1 cellular context compared by ENCODE assay signal in the genomic region with DNA sequence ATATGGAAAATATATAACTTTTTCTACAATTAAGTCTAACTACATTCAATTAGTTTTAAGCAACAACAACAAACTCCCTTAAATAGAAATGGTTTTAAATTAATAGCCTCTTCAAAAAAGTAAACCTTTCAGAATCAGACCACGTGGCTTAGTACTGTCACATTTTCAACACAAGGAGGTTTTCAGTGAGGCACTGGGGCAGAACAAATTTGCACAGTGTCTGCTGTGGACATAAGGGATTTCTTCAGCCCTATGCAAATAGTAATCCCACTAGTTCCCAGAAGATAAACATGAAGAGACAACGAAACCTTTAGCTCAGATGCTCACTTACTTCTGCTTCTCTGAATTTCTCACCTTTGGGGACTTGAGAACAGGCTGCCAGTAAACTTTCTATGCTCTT.
TF ChIP-seq lines count a peak whose summit lies in the region.

No MANE protein-coding gene starts in this region.

TF ChIP-seq in HepG2, 621 proteins besides CTCF, POLR2A, EP300 and RAD21 (continued from another document and continues in another):
- TF ChIP-seq, protein P1, sequence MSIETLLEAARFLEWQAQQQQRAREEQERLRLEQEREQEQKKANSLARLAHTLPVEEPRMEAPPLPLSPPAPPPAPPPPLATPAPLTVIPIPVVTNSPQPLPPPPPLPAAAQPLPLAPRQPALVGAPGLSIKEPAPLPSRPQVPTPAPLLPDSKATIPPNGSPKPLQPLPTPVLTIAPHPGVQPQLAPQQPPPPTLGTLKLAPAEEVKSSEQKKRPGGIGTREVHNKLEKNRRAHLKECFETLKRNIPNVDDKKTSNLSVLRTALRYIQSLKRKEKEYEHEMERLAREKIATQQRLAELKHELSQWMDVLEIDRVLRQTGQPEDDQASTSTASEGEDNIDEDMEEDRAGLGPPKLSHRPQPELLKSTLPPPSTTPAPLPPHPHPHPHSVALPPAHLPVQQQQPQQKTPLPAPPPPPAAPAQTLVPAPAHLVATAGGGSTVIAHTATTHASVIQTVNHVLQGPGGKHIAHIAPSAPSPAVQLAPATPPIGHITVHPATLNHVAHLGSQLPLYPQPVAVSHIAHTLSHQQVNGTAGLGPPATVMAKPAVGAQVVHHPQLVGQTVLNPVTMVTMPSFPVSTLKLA (IDR thresholded peaks at IDR 0.05), result peak; percentile 59
- TF ChIP-seq MZF1 (CRISPR knock-in tag; IDR thresholded peaks at IDR 0.05; ENCODE audit: borderline replicate concordance), result no peak
- TF ChIP-seq PRDM4 (CRISPR knock-in tag; IDR thresholded peaks at IDR 0.05; ENCODE audit: borderline replicate concordance), result no peak
- peak; percentile 80 for TF ChIP-seq KAT8 (CRISPR knock-in tag; IDR thresholded peaks at IDR 0.05)
- peak; percentile 96 for TF ChIP-seq NKX3-1 (CRISPR knock-in tag; IDR thresholded peaks at IDR 0.05)
- TF ChIP-seq GTF2F1 (IDR thresholded peaks at IDR 0.05; ENCODE audit: low read length), result no peak
- TF ChIP-seq HMG20B (CRISPR knock-in tag; conservative IDR thresholded peaks at IDR 0.05), result peak; percentile 97
- no peak for TF ChIP-seq FOXO4 (CRISPR knock-in tag; conservative IDR thresholded peaks at IDR 0.05)
- 0 out of 2 replicates have a peak, but pooled peaks have one; percentile 29 for TF ChIP-seq ATF1 (CRISPR knock-in tag; IDR thresholded peaks at IDR 0.05)
- peak; percentile 28; the same call in 1 of the 2 replicates for TF ChIP-seq ELF3 (CRISPR knock-in tag; IDR thresholded peaks at IDR 0.05)
- peak; percentile 54; the same call in 1 of the 2 replicates for TF ChIP-seq PRMT3 (CRISPR knock-in tag; IDR thresholded peaks at IDR 0.05; ENCODE audit: borderline replicate concordance, low read depth)
- TF ChIP-seq TARDBP (CRISPR knock-in tag; IDR thresholded peaks at IDR 0.05), result peak; percentile 80; the same call in 1 of the 2 replicates
- TF ChIP-seq ZNF776 (CRISPR knock-in tag; IDR thresholded peaks at IDR 0.05), result no peak
- TF ChIP-seq TP53 (CRISPR knock-in tag; conservative IDR thresholded peaks at IDR 0.05), result no peak
- peak; percentile 66; the same call in 1 of the 2 replicates for TF ChIP-seq GATA4 (IDR thresholded peaks at IDR 0.05; ENCODE audit: borderline replicate concordance, low read depth)
- no peak for TF ChIP-seq ZSCAN31 (CRISPR knock-in tag; IDR thresholded peaks at IDR 0.05; ENCODE audit: low read depth)
- no peak for TF ChIP-seq NFE2L1 (CRISPR knock-in tag; IDR thresholded peaks at IDR 0.05; ENCODE audit: borderline replicate concordance)
- no peak for TF ChIP-seq ZBTB37 (CRISPR knock-in tag; IDR thresholded peaks at IDR 0.05)
- peak; percentile 99 for TF ChIP-seq BCL6 (CRISPR knock-in tag; IDR thresholded peaks at IDR 0.05)
- peak; percentile 48 for TF ChIP-seq TEAD3 (CRISPR knock-in tag; optimal IDR thresholded peaks at IDR 0.05; ENCODE audit: borderline replicate concordance)
- TF ChIP-seq SRSF9 (IDR thresholded peaks at IDR 0.05; ENCODE audit: borderline replicate concordance, insufficient read depth, low read depth, low read length, poor library complexity, severe bottlenecking), result no peak
- TF ChIP-seq PITX1 (CRISPR knock-in tag; IDR thresholded peaks at IDR 0.05), result peak; percentile 98
- TF ChIP-seq HNRNPH1 (optimal IDR thresholded peaks at IDR 0.05; ENCODE audit: low read depth, low read length), result no peak
- TF ChIP-seq, protein P2, sequence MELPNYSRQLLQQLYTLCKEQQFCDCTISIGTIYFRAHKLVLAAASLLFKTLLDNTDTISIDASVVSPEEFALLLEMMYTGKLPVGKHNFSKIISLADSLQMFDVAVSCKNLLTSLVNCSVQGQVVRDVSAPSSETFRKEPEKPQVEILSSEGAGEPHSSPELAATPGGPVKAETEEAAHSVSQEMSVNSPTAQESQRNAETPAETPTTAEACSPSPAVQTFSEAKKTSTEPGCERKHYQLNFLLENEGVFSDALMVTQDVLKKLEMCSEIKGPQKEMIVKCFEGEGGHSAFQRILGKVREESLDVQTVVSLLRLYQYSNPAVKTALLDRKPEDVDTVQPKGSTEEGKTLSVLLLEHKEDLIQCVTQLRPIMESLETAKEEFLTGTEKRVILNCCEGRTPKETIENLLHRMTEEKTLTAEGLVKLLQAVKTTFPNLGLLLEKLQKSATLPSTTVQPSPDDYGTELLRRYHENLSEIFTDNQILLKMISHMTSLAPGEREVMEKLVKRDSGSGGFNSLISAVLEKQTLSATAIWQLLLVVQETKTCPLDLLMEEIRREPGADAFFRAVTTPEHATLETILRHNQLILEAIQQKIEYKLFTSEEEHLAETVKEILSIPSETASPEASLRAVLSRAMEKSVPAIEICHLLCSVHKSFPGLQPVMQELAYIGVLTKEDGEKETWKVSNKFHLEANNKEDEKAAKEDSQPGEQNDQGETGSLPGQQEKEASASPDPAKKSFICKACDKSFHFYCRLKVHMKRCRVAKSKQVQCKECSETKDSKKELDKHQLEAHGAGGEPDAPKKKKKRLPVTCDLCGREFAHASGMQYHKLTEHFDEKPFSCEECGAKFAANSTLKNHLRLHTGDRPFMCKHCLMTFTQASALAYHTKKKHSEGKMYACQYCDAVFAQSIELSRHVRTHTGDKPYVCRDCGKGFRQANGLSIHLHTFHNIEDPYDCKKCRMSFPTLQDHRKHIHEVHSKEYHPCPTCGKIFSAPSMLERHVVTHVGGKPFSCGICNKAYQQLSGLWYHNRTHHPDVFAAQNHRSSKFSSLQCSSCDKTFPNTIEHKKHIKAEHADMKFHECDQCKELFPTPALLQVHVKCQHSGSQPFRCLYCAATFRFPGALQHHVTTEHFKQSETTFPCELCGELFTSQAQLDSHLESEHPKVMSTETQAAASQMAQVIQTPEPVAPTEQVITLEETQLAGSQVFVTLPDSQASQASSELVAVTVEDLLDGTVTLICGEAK (IDR thresholded peaks at IDR 0.05), result no peak
- TF ChIP-seq, protein P2 (CRISPR knock-in tag; IDR thresholded peaks at IDR 0.05), result no peak; the same call in 1 of the 2 replicates
- TF ChIP-seq KDM1A (CRISPR knock-in tag; IDR thresholded peaks at IDR 0.05), result 0 out of 2 replicates have a peak, but pooled peaks have one; percentile 30
- peak; percentile 39; the same call in 1 of the 2 replicates for TF ChIP-seq KDM6A (CRISPR knock-in tag; IDR thresholded peaks at IDR 0.05; ENCODE audit: low read depth)
- TF ChIP-seq MLLT10 (CRISPR knock-in tag; IDR thresholded peaks at IDR 0.05), result no peak
- no peak for TF ChIP-seq ZNF143 (CRISPR knock-in tag; IDR thresholded peaks at IDR 0.05)
- TF ChIP-seq TCF7 (IDR thresholded peaks at IDR 0.05; ENCODE audit: low read depth), result peak; percentile 81
- peak; percentile 37; the same call in 1 of the 2 replicates for TF ChIP-seq CCDC6 (CRISPR knock-in tag; IDR thresholded peaks at IDR 0.05)
- 0 out of 2 replicates have a peak, but pooled peaks have one; percentile 39 for TF ChIP-seq ZKSCAN8 (CRISPR knock-in tag; IDR thresholded peaks at IDR 0.05; ENCODE audit: borderline replicate concordance)
- no peak for TF ChIP-seq LCORL (IDR thresholded peaks at IDR 0.05)
- TF ChIP-seq LCORL (CRISPR knock-in tag; IDR thresholded peaks at IDR 0.05), result no peak
- TF ChIP-seq ATF7-NPFF (CRISPR knock-in tag; IDR thresholded peaks at IDR 0.05; ENCODE audit: low read depth), result 0 out of 2 replicates have a peak, but pooled peaks have one; percentile 55
- peak; percentile 78 for TF ChIP-seq FOXP4 (CRISPR knock-in tag; IDR thresholded peaks at IDR 0.05)
- TF ChIP-seq DNMT3B (CRISPR knock-in tag; conservative IDR thresholded peaks at IDR 0.05), result no peak
- no peak for TF ChIP-seq TCF12 (IDR thresholded peaks at IDR 0.05)
- TF ChIP-seq TCF12 (CRISPR knock-in tag; IDR thresholded peaks at IDR 0.05), result peak; percentile 82; the same call in 1 of the 2 replicates
- no peak for TF ChIP-seq RORA (CRISPR knock-in tag; IDR thresholded peaks at IDR 0.05)
- TF ChIP-seq PPARG (CRISPR knock-in tag; conservative IDR thresholded peaks at IDR 0.05), result peak; percentile 79
- TF ChIP-seq HCFC1 (IDR thresholded peaks at IDR 0.05; ENCODE audit: low read depth, low read length), result no peak
- no peak for TF ChIP-seq TEAD2 (CRISPR knock-in tag; IDR thresholded peaks at IDR 0.05)
- peak; percentile 98 for TF ChIP-seq TBX3 (IDR thresholded peaks at IDR 0.05; ENCODE audit: borderline replicate concordance)
- no peak for TF ChIP-seq CREB1 (IDR thresholded peaks at IDR 0.05)
- TF ChIP-seq CREB1 (CRISPR knock-in tag; IDR thresholded peaks at IDR 0.05), result 0 out of 2 replicates have a peak, but pooled peaks have one; percentile 25
- peak; percentile 94 for TF ChIP-seq SMAD3 (CRISPR knock-in tag; IDR thresholded peaks at IDR 0.05)
- TF ChIP-seq ETV6 (CRISPR knock-in tag; conservative IDR thresholded peaks at IDR 0.05), result no peak
- no peak for TF ChIP-seq DDIT3 (CRISPR knock-in tag; IDR thresholded peaks at IDR 0.05)
- TF ChIP-seq FOXK2 (IDR thresholded peaks at IDR 0.05), result peak; percentile 75; the same call in 1 of the 2 replicates
- 0 out of 2 replicates have a peak, but pooled peaks have one; percentile 41 for TF ChIP-seq POGZ (CRISPR knock-in tag; IDR thresholded peaks at IDR 0.05)
